ENCODE assay signal across 10 cellular contexts in the genomic region with DNA sequence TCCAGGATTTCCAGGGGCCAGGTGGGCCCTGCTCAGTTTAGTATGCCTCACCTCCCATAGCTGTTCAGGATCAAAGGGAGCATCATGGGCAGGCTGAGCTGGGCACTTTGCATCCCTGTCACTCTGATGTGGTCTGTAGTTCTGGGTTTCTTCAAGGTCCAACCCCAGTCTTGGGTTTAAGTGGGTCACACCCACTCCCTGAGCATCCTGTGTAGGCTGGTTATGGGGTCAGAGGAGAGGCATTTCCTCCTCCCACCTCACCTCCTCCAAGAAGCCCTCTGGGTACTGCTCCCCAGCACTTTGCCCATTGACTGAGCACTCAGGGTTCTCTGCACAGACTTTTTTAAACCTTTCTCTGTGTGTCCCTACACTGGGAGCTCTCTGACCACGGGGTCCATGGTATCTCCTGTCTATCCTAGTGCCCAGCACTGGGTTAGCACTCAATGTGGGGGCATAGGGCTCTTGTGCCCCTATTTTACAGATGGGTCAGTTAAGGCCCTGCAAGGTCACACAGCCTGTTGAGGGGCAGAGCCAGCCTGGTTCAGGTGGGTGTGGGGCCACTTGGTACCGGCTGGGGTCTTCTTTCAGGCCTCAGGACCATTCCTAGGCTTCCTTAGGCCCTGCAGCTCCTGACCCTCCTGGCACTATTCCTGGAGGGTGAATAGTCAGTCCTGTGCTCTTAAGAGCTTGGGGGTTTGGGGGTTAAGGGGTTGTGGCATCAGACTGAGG. TPM values are rescaled to one million over a fixed set of nuclear protein-coding genes. Genes with fewer than 3 reads are reported as not detected.
A peak's percentile ranks its signal among the peaks of the same experiment; 100 is the strongest.
DNase-seq lines count a peak whose midpoint lies in the region; ATAC-seq, FAIRE-seq and TF ChIP-seq lines count a peak whose summit lies in the region.
"Had no signal": no experiment of that assay in that cellular context is flagged by ENCODE, and none has a peak within 500 bp of the region (broad histone marks: within the 10 kb centered on the region; RNA-seq: fewer than 3 reads in every experiment).

No MANE protein-coding gene starts in this region.

- in situ Hi-C loops in GM12878 (cut with MboI): no loop called here

- H3K9me3 Mint-ChIP-seq in naive thymus-derived CD4-positive, alpha-beta T cell: no peaks in the 10 kb centered on the region
- H3K9me3 Mint-ChIP-seq: activated naive CD4-positive, alpha-beta T cell treated with anti-CD3 and anti-CD28 coated beads, Interleukin-2, amount 50 U/mL, for 72 hours had no signal

- H3K27me3 ChIP-seq in GM12878 (replicated peaks in 1 of 2; ENCODE audit: control insufficient read depth in 2 of 2, insufficient read depth in 2 of 2, low read length in 1 of 2) (no peaks in the 10 kb centered on the region), BE2C (no peaks in the 10 kb centered on the region)
- peaks cover 0 to 3% of the 10 kb centered on the region in 2 donors for H3K27me3 ChIP-seq in naive thymus-derived CD4-positive, alpha-beta T cell (ENCODE audit: control insufficient read depth in 2 of 2, insufficient read depth in 2 of 2, low read length in 2 of 2)

- H3K36me3 ChIP-seq in GM12878 (ENCODE audit: control insufficient read depth in 2 of 2, insufficient read depth in 2 of 2, low read length in 1 of 2) (peaks cover 3 to 16% of the 10 kb centered on the region in 2 experiments; a peak in 2 of 4 replicates), BE2C (peaks cover 7% of the 10 kb centered on the region; the same call in 1 of the 2 replicates)
- no peaks in the 10 kb centered on the region for H3K36me3 ChIP-seq in naive thymus-derived CD4-positive, alpha-beta T cell (ENCODE audit: control insufficient read depth in 2 of 3, insufficient read depth in 3 of 3, low read length in 3 of 3)

- H3K4me2 ChIP-seq in A549 (peak overlapping the region; percentile 82; the same call in 2 of the 3 replicates), GM12878 (ENCODE audit: control insufficient read depth, insufficient read depth) (peak overlapping the region; percentile 92)

- H3K27me3 Mint-ChIP-seq in naive thymus-derived CD4-positive, alpha-beta T cell: peaks cover 0 to 4% (median 3%) of the 10 kb centered on the region in 5 donors

- H3K4me3 Mint-ChIP-seq in naive thymus-derived CD4-positive, alpha-beta T cell: peak overlapping the region; percentile 40 to 86 (median 72)

- TF ChIP-seq POLR2A in A549 (IDR thresholded peaks at IDR 0.05; ENCODE audit: low read length) (no peak), GM12878 (IDR thresholded peaks at IDR 0.05; ENCODE audit: low read depth, low read length) (no peak)

- peaks cover 98% of the 10 kb centered on the region for H3K79me2 ChIP-seq in GM12878 (ENCODE audit: control insufficient read depth, insufficient read depth, low read length)

- DNase-seq in A549 (ENCODE audit: low read depth in 1 of 2, low spot score in 1 of 2) (no peak), HT1080 (ENCODE audit: low read depth) (peak; percentile 78), GM12878 (ENCODE audit: low read depth, low spot score) (no peak), amygdala (lab: John Stamatoyannopoulos, UW) (no peak), BE2C (no peak)
- no peak for DNase-seq in naive thymus-derived CD4-positive, alpha-beta T cell
- DNase-seq: NCI-H2171 treated with DMSO at 0.1 percent for 48 hours had no signal

- TF ChIP-seq RAD21 in A549 (conservative IDR thresholded peaks at IDR 0.05 in 1 of 2, IDR thresholded peaks at IDR 0.05 in 1 of 2) (no peak), GM12878 (IDR thresholded peaks at IDR 0.05; ENCODE audit: insufficient read depth, low read depth, low read length) (no peak)

- BruUV-seq in GM12878 (replicated peaks; lab: Mats Ljungman, UMichigan): no TSS peak

- H3K4me3 ChIP-seq in A549: no peak overlapping the region
- H3K4me3 ChIP-seq in GM12878: peak overlapping the region; percentile 84; the same call in 1 of the 2 replicates
- H3K4me3 ChIP-seq in naive thymus-derived CD4-positive, alpha-beta T cell (ENCODE audit: low read length): peak overlapping the region; percentile 20
- H3K4me3 ChIP-seq in BE2C (ENCODE audit: low read depth, low read length): no peak overlapping the region

- SMC1A ChIA-PET in GM12878 (lab: Charles Lee; ENCODE audit: uncharacterized antibody, unreplicated experiment): interaction anchor here (0.9 to 13.6 kb wide), 7 partner anchors 7 to 101 kb away, joined by 3 to 151 read pairs (median 9); a partner anchor contains a TSS

- peaks cover 4% of the 10 kb centered on the region; the same call in 1 of the 2 replicates for H4K20me1 ChIP-seq in GM12878 (ENCODE audit: control insufficient read depth, insufficient read depth)

- H3K9me3 ChIP-seq in A549 (no peaks in the 10 kb centered on the region), GM12878 (replicated peaks; ENCODE audit: control insufficient read depth, insufficient read depth, low read length) (no peaks in the 10 kb centered on the region), BE2C (no peaks in the 10 kb centered on the region)
- no peaks in the 10 kb centered on the region for H3K9me3 ChIP-seq in naive thymus-derived CD4-positive, alpha-beta T cell (ENCODE audit: control insufficient read depth in 2 of 3, low read length in 3 of 3)

- TF ChIP-seq EP300 in A549 (IDR thresholded peaks at IDR 0.05) (no peak), GM12878 (IDR thresholded peaks at IDR 0.05; ENCODE audit: borderline replicate concordance in 1 of 2, control insufficient read depth in 1 of 2, low read depth in 2 of 2, low read length in 2 of 2) (no peak)

- FAIRE-seq in A549 (lab: Jason Lieb, UNC) (no peak), GM12878 (lab: Jason Lieb, UNC) (no peak)

- H3K4me1 ChIP-seq in A549: peaks cover 46% of the 10 kb centered on the region
- peaks cover 78% of the 10 kb centered on the region for H3K4me1 ChIP-seq in GM12878 (ENCODE audit: control insufficient read depth, insufficient read depth, low read length)
- peaks cover 36 to 40% of the 10 kb centered on the region in 2 donors for H3K4me1 ChIP-seq in naive thymus-derived CD4-positive, alpha-beta T cell (ENCODE audit: control insufficient read depth in 2 of 2, insufficient read depth in 2 of 2, low read length in 2 of 2)
- H3K4me1 ChIP-seq in BE2C: peaks cover 73% of the 10 kb centered on the region

- RAD21 ChIA-PET in GM12878 (lab: Charles Lee; ENCODE audit: unreplicated experiment): interaction anchor here (0.7 to 14.6 kb wide), 9 partner anchors 8 to 245 kb away, joined by 3 to 186 read pairs (median 3); a partner anchor contains a TSS

- no peaks in the 10 kb centered on the region for H3K36me3 Mint-ChIP-seq in naive thymus-derived CD4-positive, alpha-beta T cell
- H3K36me3 Mint-ChIP-seq: activated naive CD4-positive, alpha-beta T cell treated with anti-CD3 and anti-CD28 coated beads, Interleukin-2, amount 50 U/mL, for 72 hours had no signal

- POLR2A ChIA-PET in A549 (lab: Yijun Ruan, JAX) (interaction anchor here (1.1 kb wide), 1 partner anchor 19 kb away, joined by 3 read pairs; a partner anchor contains a TSS), GM12878 (lab: Charles Lee) (interaction anchor here (0.6 to 16.9 kb wide), 8 partner anchors 9 to 115 kb away, joined by 3 to 163 read pairs (median 10); a partner anchor contains a TSS)
- POLR2A ChIA-PET in naive thymus-derived CD4-positive, alpha-beta T cell (lab: Charles Lee): interaction anchor here (0.8 kb wide), 1 partner anchor 105 kb away, joined by 6 read pairs; no protein-coding TSS in a partner anchor

- TF ChIP-seq CTCF in A549 (IDR thresholded peaks at IDR 0.05) (no peak), GM12878 (IDR thresholded peaks at IDR 0.05 in 2 of 3, conservative IDR thresholded peaks at IDR 0.05 in 1 of 3; ENCODE audit: control insufficient read depth in 2 of 3, extremely low read depth in 1 of 3, insufficient read depth in 1 of 3, low read depth in 3 of 3, low read length in 3 of 3) (no peak), BE2C (IDR thresholded peaks at IDR 0.05; ENCODE audit: low read depth, low read length) (no peak)

- H3K27ac ChIP-seq in A549: peak overlapping the region; percentile 79 to 98; a peak in 5 of 6 replicates
- peak overlapping the region; percentile 99 for H3K27ac ChIP-seq in GM12878 (ENCODE audit: control insufficient read depth, insufficient read depth)
- no peak overlapping the region for H3K27ac ChIP-seq in naive thymus-derived CD4-positive, alpha-beta T cell (ENCODE audit: low read depth, low read length)

- no peak overlapping the region for H2AFZ ChIP-seq in GM12878 (ENCODE audit: control insufficient read depth, low read depth, low read length)

- H3K4me1 Mint-ChIP-seq in naive thymus-derived CD4-positive, alpha-beta T cell: peaks cover 7 to 51% (median 34%) of the 10 kb centered on the region in 7 donors

- H3K27ac Mint-ChIP-seq in naive thymus-derived CD4-positive, alpha-beta T cell: no peak overlapping the region
- H3K27ac Mint-ChIP-seq: activated naive CD4-positive, alpha-beta T cell treated with anti-CD3 and anti-CD28 coated beads, Interleukin-2, amount 50 U/mL, for 72 hours had no signal

- peak overlapping the region; percentile 93 for H3K9ac ChIP-seq in GM12878 (ENCODE audit: control insufficient read depth, insufficient read depth, low read length)

- CTCF ChIA-PET in A549 (lab: Yijun Ruan, JAX) (interaction anchor here (1.0 to 4.6 kb wide), 6 partner anchors 23 to 99 kb away, joined by 3 to 14 read pairs (median 4); no protein-coding TSS in a partner anchor), GM12878 (lab: Yijun Ruan, JAX) (interaction anchor here (0.8 to 13.8 kb wide), 10 partner anchors 8 to 104 kb away, joined by 3 to 186 read pairs (median 4); no protein-coding TSS in a partner anchor)
- CTCF ChIA-PET in naive thymus-derived CD4-positive, alpha-beta T cell (lab: Charles Lee): interaction anchor here (1.8 kb wide), 1 partner anchor 33 kb away, joined by 6 read pairs; no protein-coding TSS in a partner anchor

- intact Hi-C loops in GM12878 (cut with micrococcal nuclease; ENCODE audit: unreplicated experiment): no loop called here
- intact Hi-C loops in naive thymus-derived CD4-positive, alpha-beta T cell (cut with micrococcal nuclease): loop anchor here in 1 of 2 donors (5.0 kb wide), 1 partner anchor 80 kb away; no protein-coding TSS in a partner anchor

- 78% methylated on average over 1 of the region's 2 CpGs for WGBS in A549 (ENCODE audit: missing lambda C conversion rate)
- WGBS in GM12878 (ENCODE audit: insufficient coverage, insufficient replicate concordance, low lambda C conversion rate, missing lambda C conversion rate): 35% methylated on average over 2 of the region's 2 CpGs

- ATAC-seq in A549 (no peak), GM12878 (peak; percentile 0; the same call in 1 of the 3 replicates), HG02981 (IDR thresholded peaks at IDR 0.05; ENCODE audit: unreplicated experiment) (no peak), GM21529 (IDR thresholded peaks at IDR 0.05; ENCODE audit: unreplicated experiment) (no peak)
- ATAC-seq in naive thymus-derived CD4-positive, alpha-beta T cell: no peak

RNA-seq across cellular contexts. Expression of a gene that starts 19.0 kb away (rescaled TPM):
- polyA plus RNA-seq in A549 (2011; rRNA removed): 16.7 and 18.1 TPM in 2 replicates
- polyA plus RNA-seq in A549 (2012; cell fraction: cytosol; rRNA removed): 19.5 and 34.4 TPM in 2 replicates
- 24.3 and 27.2 TPM in 2 replicates for polyA plus RNA-seq in A549 (2012; cell fraction: nucleus; rRNA removed)
- polyA plus RNA-seq in A549 (2017; fragmentation: RNase III; extraction: RNeasy Plus Mini Kit Qiagen cat#74134 plus additional on column Dnase treatment): 22.5 to 32.5 TPM (median 26.1 TPM) in 3 replicates
- 6.9 and 12.0 TPM in 2 replicates for polyA minus RNA-seq in A549 (2011; rRNA and poly(A)+ RNA removed)
- 49.4 and 54.9 TPM in 2 replicates for total RNA-seq in HT1080 (2014; rRNA removed; shearing (Covaris generic))
- polyA plus RNA-seq in HT1080 (2015; cell fraction: cytosol; rRNA removed): 29.7 and 30.4 TPM in 2 replicates
- 19.3 and 19.5 TPM in 2 replicates for polyA plus RNA-seq in HT1080 (2015; cell fraction: nucleus; rRNA removed)
- 37.6 and 40.4 TPM in 2 replicates for total RNA-seq in GM12878 (2013; cell fraction: nucleolus; rRNA removed)
- 71.4 and 90.8 TPM in 2 replicates for total RNA-seq in GM12878 (2014; rRNA removed)
- 24.9 and 26.8 TPM in 2 replicates for total RNA-seq in GM12878 (2014; rRNA removed; fragmentation: Illumina TruSeq; extraction: Trizol)
- 64.2 and 64.4 TPM in 2 replicates for total RNA-seq in GM12878 (2021)
- polyA plus RNA-seq in GM12878 (2011; ENCODE audit: low read depth): 17.9 TPM
- polyA plus RNA-seq in GM12878 (2011; rRNA removed): 55.4 and 57.5 TPM in 2 replicates
- polyA plus RNA-seq in GM12878 (2011; cell fraction: cytosol; rRNA removed): 54.8 and 79.5 TPM in 2 replicates
- polyA plus RNA-seq in GM12878 (2011; cell fraction: nucleus; rRNA removed): 43.4 and 55.0 TPM in 2 replicates
- polyA plus RNA-seq in GM12878 (2012): 31.3 and 43.2 TPM in 2 replicates
- 25.6 and 36.0 TPM in 2 replicates for polyA plus RNA-seq in GM12878 (2014; fragmentation: Illumina TruSeq; extraction: Trizol)
- polyA plus RNA-seq in GM12878 (2014; fragmentation: Nextera tagmentation; extraction: Ambion mirVana): 1 to 10 TPM; 1.8 to 6.0 TPM
- 59.1 and 68.6 TPM in 2 replicates for polyA plus RNA-seq in GM12878 (2014; rRNA removed)
- 10 to 100 TPM; 33.8 to 45.4 TPM for polyA plus RNA-seq in GM12878 (2016; fragmentation: Nextera tagmentation; extraction: Ambion mirVana)
- 32.3 and 76.6 TPM in 2 replicates for polyA minus RNA-seq in GM12878 (2011; rRNA and poly(A)+ RNA removed)
- 19.3 and 41.6 TPM in 2 replicates for polyA minus RNA-seq in GM12878 (2011; cell fraction: cytosol; rRNA and poly(A)+ RNA removed)
- polyA minus RNA-seq in GM12878 (2011; cell fraction: nucleus; rRNA and poly(A)+ RNA removed): 25.8 and 43.7 TPM in 2 replicates
- total RNA-seq in naive thymus-derived CD4-positive, alpha-beta T cell: 10 to 100 TPM in 1 of 5 experiments, 1 to 10 TPM in 3, under 1 TPM in 1; 0.73 to 21.4 (median 3.5) TPM
- 1 to 10 TPM; 1.7 to 2.2 TPM for polyA plus RNA-seq in naive thymus-derived CD4-positive, alpha-beta T cell
- polyA plus RNA-seq in BE2C (2012; ENCODE audit: insufficient read depth, insufficient read length, low read depth): 263 TPM

Comparison
In these comparisons a context has a peak if more than half of its experiments do, and no peak if none do; other contexts are left out.
1. H3K4me3 ChIP-seq: peak in GM12878 (single experiment) and naive thymus-derived CD4-positive, alpha-beta T cell (single experiment); none in A549 (single experiment) and BE2C (single experiment).